8 cellular contexts compared by ENCODE assay signal in the genomic region with DNA sequence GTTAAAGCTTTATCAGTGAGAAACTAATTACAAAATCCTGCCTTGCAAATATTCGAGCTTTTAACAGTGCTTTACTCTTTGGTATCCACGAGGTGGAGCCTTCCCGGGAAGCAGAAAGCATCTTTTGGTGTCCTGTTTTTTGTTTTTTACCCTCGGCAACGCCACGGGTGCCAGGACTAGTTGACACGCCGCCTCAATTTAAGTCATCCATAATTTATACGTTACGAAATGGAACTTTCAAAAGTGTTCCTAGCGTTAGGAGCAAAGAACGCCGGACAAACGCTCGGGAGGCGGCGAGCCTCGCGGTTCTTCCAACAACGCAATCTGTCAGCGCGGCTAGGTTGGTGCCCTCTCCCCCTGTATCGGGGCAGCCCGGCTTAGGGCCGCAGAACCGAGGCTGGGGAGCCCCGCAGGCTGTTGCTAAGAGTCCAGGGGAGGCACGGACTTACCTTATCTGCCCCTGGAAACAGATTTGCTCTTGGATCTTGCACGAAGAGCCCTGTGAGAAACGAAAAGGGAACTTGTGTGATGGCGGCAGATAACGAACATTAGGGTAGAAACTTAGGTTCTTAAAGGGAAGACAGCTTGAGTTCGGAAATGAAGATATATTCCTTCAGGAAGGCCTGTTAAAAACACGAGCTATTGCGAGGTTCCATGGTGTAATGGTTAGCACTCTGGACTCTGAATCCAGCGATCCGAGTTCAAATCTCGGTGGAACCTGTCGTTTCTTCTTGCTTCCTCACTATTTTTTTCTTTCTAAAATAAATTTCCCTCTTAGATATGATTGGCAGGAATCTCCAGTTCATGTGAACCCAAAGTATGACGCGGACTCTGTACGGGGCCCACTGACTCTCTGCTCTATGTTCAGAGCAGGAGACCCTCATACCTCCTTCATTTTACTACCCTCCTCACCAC. TPM values are rescaled to one million over a fixed set of nuclear protein-coding genes. Genes with fewer than 3 reads are reported as not detected.
A peak's percentile ranks its signal among the peaks of the same experiment; 100 is the strongest.
DNase-seq lines count a peak whose midpoint lies in the region; ATAC-seq and TF ChIP-seq lines count a peak whose summit lies in the region.

No MANE protein-coding gene starts in this region.

- no peaks in the 10 kb centered on the region for H3K36me3 ChIP-seq in CD8-positive, alpha-beta T cell (ENCODE audit: insufficient read depth, low read length)
- H3K36me3 ChIP-seq in HUES48 (ENCODE audit: control insufficient read depth, insufficient read depth, low read length) (no peaks in the 10 kb centered on the region), OCI-LY7 (ENCODE audit: insufficient read depth, low read length) (no peaks in the 10 kb centered on the region)

- H3K27me3 ChIP-seq in CD8-positive, alpha-beta T cell (ENCODE audit: insufficient read depth, low read length): no peaks in the 10 kb centered on the region
- peaks cover 15% of the 10 kb centered on the region; the same call in 1 of the 2 replicates for H3K27me3 ChIP-seq in HUES48 (ENCODE audit: control insufficient read depth, insufficient read depth, low read length)

- H3K36me3 Mint-ChIP-seq in CD8-positive, alpha-beta T cell: peaks cover 4% of the 10 kb centered on the region
- no peaks in the 10 kb centered on the region for H3K36me3 Mint-ChIP-seq in activated T-cell treated with anti-CD3 and anti-CD28 coated beads, Interleukin-2, amount 50 U/mL, for 72 hours (ENCODE audit: insufficient read depth in 2 of 2)
- no peaks in the 10 kb centered on the region for H3K36me3 Mint-ChIP-seq in naive B cell
- no peaks in the 10 kb centered on the region for H3K36me3 Mint-ChIP-seq in stimulated activated naive CD8-positive, alpha-beta T cell treated with anti-CD3 and anti-CD28 coated beads, Interleukin-15, Interleukin-2, amounts not matched to agents 100 ng/mL and 50 ng/mL, for 24 hours (ENCODE audit: low read depth)

- peaks cover 18% of the 10 kb centered on the region for H3K27me3 Mint-ChIP-seq in CD8-positive, alpha-beta T cell (ENCODE audit: low read depth)
- peaks cover 29% of the 10 kb centered on the region for H3K27me3 Mint-ChIP-seq in activated T-cell treated with anti-CD3 and anti-CD28 coated beads, Interleukin-2, amount 50 U/mL, for 72 hours (ENCODE audit: low read depth)
- H3K27me3 Mint-ChIP-seq in naive B cell: peaks cover 24 to 36% (median 33%) of the 10 kb centered on the region in 3 donors
- peaks cover 34% of the 10 kb centered on the region for H3K27me3 Mint-ChIP-seq in stimulated activated naive CD8-positive, alpha-beta T cell treated with anti-CD3 and anti-CD28 coated beads, Interleukin-15, Interleukin-2, amounts not matched to agents 100 ng/mL and 50 ng/mL, for 24 hours

- intact Hi-C loops in CD8-positive, alpha-beta T cell (cut with DNase I, micrococcal nuclease): loop anchor here (1.0 to 5.0 kb wide), 12 partner anchors 15 to 383 kb away; no protein-coding TSS in a partner anchor
- intact Hi-C loops in OCI-LY7 (cut with micrococcal nuclease; ENCODE audit: unreplicated experiment): loop anchor here (1.0 to 5.0 kb wide), 6 partner anchors 16 to 278 kb away; a partner anchor contains a TSS

- H3K79me2 ChIP-seq in OCI-LY7 (ENCODE audit: insufficient read depth, low read depth, low read length): no peaks in the 10 kb centered on the region

- CTCF ChIA-PET in CD8-positive, alpha-beta T cell (lab: Charles Lee): interaction anchor here (0.6 to 3.0 kb wide), 16 partner anchors 10 to 382 kb away, joined by 3 to 27 read pairs (median 4); a partner anchor contains a TSS
- CTCF ChIA-PET in OCI-LY7 (lab: Charles Lee; ENCODE audit: unreplicated experiment): interaction anchor here (0.6 to 1.5 kb wide), 3 partner anchors 14 to 233 kb away, joined by 3 to 5 read pairs (median 4); no protein-coding TSS in a partner anchor

- no peaks in the 10 kb centered on the region for H3K9me3 ChIP-seq in CD8-positive, alpha-beta T cell (ENCODE audit: low read length)
- no peaks in the 10 kb centered on the region for H3K9me3 ChIP-seq in HUES48 (ENCODE audit: control insufficient read depth, insufficient read depth, low read length)
- no peaks in the 10 kb centered on the region for H3K9me3 ChIP-seq in OCI-LY7 (ENCODE audit: low read length)

- peak overlapping the region; percentile 83 for H3K4me3 Mint-ChIP-seq in CD8-positive, alpha-beta T cell
- peak overlapping the region; percentile 86 to 92 for H3K4me3 Mint-ChIP-seq in activated T-cell treated with anti-CD3 and anti-CD28 coated beads, Interleukin-2, amount 50 U/mL, for 72 hours
- peak overlapping the region; percentile 88 to 98 (median 92) for H3K4me3 Mint-ChIP-seq in naive B cell
- H3K4me3 Mint-ChIP-seq in stimulated activated naive CD8-positive, alpha-beta T cell treated with anti-CD3 and anti-CD28 coated beads, Interleukin-15, Interleukin-2, amounts not matched to agents 100 ng/mL and 50 ng/mL, for 24 hours: peak overlapping the region; percentile 87

- POLR2A ChIA-PET in CD8-positive, alpha-beta T cell (lab: Charles Lee): interaction anchor here (0.5 to 2.0 kb wide), 7 partner anchors 15 to 1533 kb away, joined by 3 to 11 read pairs (median 3); a partner anchor contains a TSS
- POLR2A ChIA-PET in OCI-LY7 (lab: Charles Lee): interaction anchor here (0.5 to 1.3 kb wide), 4 partner anchors 29 to 342 kb away, joined by 3 to 6 read pairs (median 4); no protein-coding TSS in a partner anchor

- no peaks in the 10 kb centered on the region for H4K20me1 ChIP-seq in OCI-LY7 (ENCODE audit: insufficient read depth, low read length)

- peak; percentile 29 to 72 (median 55) for DNase-seq in CD8-positive, alpha-beta T cell
- DNase-seq in OCI-LY7 (ENCODE audit: low spot score) (peak; percentile 73), fibroblast of gingiva (ENCODE audit: low read depth) (peak; percentile 89), naive B cell (peak; percentile 57)
- peak; percentile 52 to 60 for DNase-seq in activated T-cell treated with anti-CD3 and anti-CD28 coated beads, Interleukin-2, amount 50 U/mL, for 72 hours

- H2AFZ ChIP-seq in OCI-LY7 (ENCODE audit: low read length): peak overlapping the region; percentile 98

- no peaks in the 10 kb centered on the region for H3K9me3 Mint-ChIP-seq in CD8-positive, alpha-beta T cell
- no peaks in the 10 kb centered on the region for H3K9me3 Mint-ChIP-seq in activated T-cell treated with anti-CD3 and anti-CD28 coated beads, Interleukin-2, amount 50 U/mL, for 72 hours
- no peaks in the 10 kb centered on the region for H3K9me3 Mint-ChIP-seq in naive B cell
- no peaks in the 10 kb centered on the region for H3K9me3 Mint-ChIP-seq in stimulated activated naive CD8-positive, alpha-beta T cell treated with anti-CD3 and anti-CD28 coated beads, Interleukin-15, Interleukin-2, amounts not matched to agents 100 ng/mL and 50 ng/mL, for 24 hours

- peaks cover 19% of the 10 kb centered on the region for H3K4me1 Mint-ChIP-seq in CD8-positive, alpha-beta T cell (ENCODE audit: low read depth)
- H3K4me1 Mint-ChIP-seq in activated T-cell treated with anti-CD3 and anti-CD28 coated beads, Interleukin-2, amount 50 U/mL, for 72 hours (ENCODE audit: low read depth): peaks cover 16% of the 10 kb centered on the region
- peaks cover 16 to 19% (median 16%) of the 10 kb centered on the region in 3 donors for H3K4me1 Mint-ChIP-seq in naive B cell
- H3K4me1 Mint-ChIP-seq in stimulated activated naive CD8-positive, alpha-beta T cell treated with anti-CD3 and anti-CD28 coated beads, Interleukin-15, Interleukin-2, amounts not matched to agents 100 ng/mL and 50 ng/mL, for 24 hours (ENCODE audit: low read depth): peaks cover 29% of the 10 kb centered on the region

- peak overlapping the region; percentile 66 for H3K9ac ChIP-seq in HUES48 (ENCODE audit: low read depth, low read length)

- H3K27ac ChIP-seq in CD8-positive, alpha-beta T cell (ENCODE audit: low read depth, low read length): peak overlapping the region; percentile 59
- H3K27ac ChIP-seq in HUES48 (ENCODE audit: low read depth, low read length) (peak overlapping the region; percentile 30), OCI-LY7 (ENCODE audit: low read depth, low read length, poor library complexity, severe bottlenecking) (peak overlapping the region; percentile 31)

- BruUV-seq in OCI-LY7 (replicated peaks; lab: Mats Ljungman, UMichigan): no TSS peak

- H3K27ac Mint-ChIP-seq in CD8-positive, alpha-beta T cell: peak overlapping the region; percentile 83
- H3K27ac Mint-ChIP-seq in activated T-cell treated with anti-CD3 and anti-CD28 coated beads, Interleukin-2, amount 50 U/mL, for 72 hours: peak overlapping the region; percentile 92
- peak overlapping the region; percentile 68 to 94 (median 87) for H3K27ac Mint-ChIP-seq in naive B cell
- H3K27ac Mint-ChIP-seq in stimulated activated naive CD8-positive, alpha-beta T cell treated with anti-CD3 and anti-CD28 coated beads, Interleukin-15, Interleukin-2, amounts not matched to agents 100 ng/mL and 50 ng/mL, for 24 hours: peak overlapping the region; percentile 89

- peak; percentile 77 for TF ChIP-seq CTCF in CD8-positive, alpha-beta T cell (IDR thresholded peaks at IDR 0.05)
- TF ChIP-seq CTCF in OCI-LY7 (conservative IDR thresholded peaks at IDR 0.05; ENCODE audit: low read length): peak; percentile 88

- no peaks in the 10 kb centered on the region for H3K9me2 ChIP-seq in OCI-LY7 (ENCODE audit: insufficient read depth, low read length)

- peak; percentile 78 for ATAC-seq in CD8-positive, alpha-beta T cell
- ATAC-seq in GM19455 (IDR thresholded peaks at IDR 0.05; ENCODE audit: unreplicated experiment) (peak; percentile 75), naive B cell (ENCODE audit: low read depth in 2 of 2) (peak; percentile 74 to 80)
- ATAC-seq in activated T-cell treated with anti-CD3 and anti-CD28 coated beads, Interleukin-2, amount 50 U/mL, for 72 hours (replicated peaks in 1 of 2): peak; percentile 81

- H3K4me3 ChIP-seq in CD8-positive, alpha-beta T cell (ENCODE audit: low read depth, low read length): peak overlapping the region; percentile 88
- H3K4me3 ChIP-seq in HUES48 (ENCODE audit: low read depth, low read length): peak overlapping the region; percentile 87
- peak overlapping the region; percentile 73 for H3K4me3 ChIP-seq in OCI-LY7 (ENCODE audit: low read depth, low read length, poor library complexity, severe bottlenecking)

- H3K4me1 ChIP-seq in CD8-positive, alpha-beta T cell (ENCODE audit: insufficient read depth, low read length): peaks cover 10% of the 10 kb centered on the region
- H3K4me1 ChIP-seq in HUES48 (ENCODE audit: control insufficient read depth, insufficient read depth, low read length) (no peaks in the 10 kb centered on the region), OCI-LY7 (ENCODE audit: insufficient read depth, low read length, poor library complexity, severe bottlenecking) (peaks cover 7% of the 10 kb centered on the region)

- H3K4me2 ChIP-seq in OCI-LY7 (ENCODE audit: low read length): peak overlapping the region; percentile 75

RNA-seq across cellular contexts. Expression of a gene that starts 46.2 kb away (rescaled TPM):
- total RNA-seq in CD8-positive, alpha-beta T cell: 10 to 100 TPM; 31.8 to 32.9 TPM
- total RNA-seq in OCI-LY7 (2014; rRNA removed; shearing (Covaris generic)): 18.6 and 20.6 TPM in 2 replicates
- 17.7 and 23.6 TPM in 2 replicates for total RNA-seq in OCI-LY7 (2022)
- total RNA-seq in activated T-cell treated with anti-CD3 and anti-CD28 coated beads, Interleukin-2, amount 50 U/mL, for 72 hours: 10 to 100 TPM; 12.3 to 13.1 TPM
- polyA plus RNA-seq in naive B cell (ENCODE audit: low read depth in 6 of 6): 10 to 100 TPM in 4 of 6 donors, 1 to 10 TPM in 2; 2.8 to 12.3 (median 11.2) TPM

Comparison
In these comparisons a context has a peak if more than half of its experiments do, and no peak if none do; other contexts are left out.
1. Peak in every context shown above with its lines: DNase-seq, ATAC-seq, H3K4me3 ChIP-seq and H3K27ac ChIP-seq.